ENCODE assay signal across 8 cellular contexts in genomic region chr11:77411238-77411637, GRCh38.
A peak's percentile ranks its signal among the peaks of the same experiment; 100 is the strongest.
DNase-seq lines count a peak whose midpoint lies in the region; ATAC-seq and TF ChIP-seq lines count a peak whose summit lies in the region.

No MANE protein-coding gene starts in this region.

- intact Hi-C loops in Right ventricle myocardium superior (cut with DNase I) (no loop called here), psoas muscle (cut with DNase I) (loop anchor here in 1 of 2 donors (2.0 kb wide), 1 partner anchor 24 kb away; no protein-coding TSS in a partner anchor)

- H3K27me3 ChIP-seq in GM23248 (replicated peaks; ENCODE audit: insufficient read depth): no peaks in the 10 kb centered on the region
- no peaks in the 10 kb centered on the region for H3K27me3 ChIP-seq in psoas muscle (ENCODE audit: insufficient read depth in 3 of 3, low read length in 2 of 3)

- peaks cover 35% of the 10 kb centered on the region for H3K79me2 ChIP-seq in GM23248 (ENCODE audit: insufficient read depth)

- H3K9me3 ChIP-seq in GM23248 (ENCODE audit: low read depth): no peaks in the 10 kb centered on the region
- no peaks in the 10 kb centered on the region for H3K9me3 ChIP-seq in psoas muscle

- H3K36me3 ChIP-seq in GM23248 (ENCODE audit: low read depth): no peaks in the 10 kb centered on the region
- H3K36me3 ChIP-seq in psoas muscle (ENCODE audit: insufficient read depth in 1 of 2, low read depth in 1 of 2): no peaks in the 10 kb centered on the region

- TF ChIP-seq CTCF in GM12865 (IDR thresholded peaks at IDR 0.05; ENCODE audit: insufficient read depth, low read depth, low read length, missing control alignments): no peak
- TF ChIP-seq CTCF in LNCaP clone FGC (IDR thresholded peaks at IDR 0.05; ENCODE audit: control insufficient read depth, extremely low read depth, insufficient read depth): no peak
- TF ChIP-seq CTCF in psoas muscle (IDR thresholded peaks at IDR 0.05): no peak

- H3K4me2 ChIP-seq in GM23248 (ENCODE audit: unreplicated experiment): peak overlapping the region; percentile 86

- H3K9ac ChIP-seq in GM23248: peak overlapping the region; percentile 86

- peaks cover 9% of the 10 kb centered on the region; the same call in 1 of the 2 replicates for H3F3A ChIP-seq in GM23248 (ENCODE audit: insufficient read depth)

- in situ Hi-C loops in GM23248 (cut with MboI): no loop called here

- no peaks in the 10 kb centered on the region for H3K9me2 ChIP-seq in GM23248 (ENCODE audit: insufficient read depth)

- H3K27ac ChIP-seq in GM23248 (peak overlapping the region; percentile 27), psoas muscle (peak overlapping the region; percentile 85)

- H4K20me1 ChIP-seq in GM23248 (ENCODE audit: insufficient read depth): no peaks in the 10 kb centered on the region

- H3K4me1 ChIP-seq in GM23248 (ENCODE audit: insufficient read depth) (peaks cover 25% of the 10 kb centered on the region), psoas muscle (peaks cover 21% of the 10 kb centered on the region)

- ATAC-seq in Right ventricle myocardium superior (ENCODE audit: poor library complexity) (peak; percentile 82), psoas muscle (peak; percentile 37 to 56 (median 44))

- peak overlapping the region; percentile 98 for H2AFZ ChIP-seq in GM23248

- DNase-seq in GM12865 (ENCODE audit: low read depth) (peak; percentile 56), GM23248 (peak; percentile 65), LNCaP clone FGC (ENCODE audit: low read depth) (no peak), Right ventricle myocardium superior (peak; percentile 52), psoas muscle (peak; percentile 23 to 52), cortex of kidney (lab: John Stamatoyannopoulos, UW) (no peak), NCI-H1694 treated with DMSO at 0.1 percent for 48 hours (lab: John Stamatoyannopoulos, UW) (no peak)
- peak; percentile 66 for DNase-seq in activated effector memory CD4-positive, alpha-beta T cell treated with anti-CD3 and anti-CD28 coated beads, Interleukin-2, amount 50 U/mL, for 16 hours

- H3K4me3 ChIP-seq in GM12865 (ENCODE audit: low read depth, low read length) (peak overlapping the region; percentile 70), GM23248 (peak overlapping the region; percentile 92), LNCaP clone FGC (ENCODE audit: low read depth, low read length) (peak overlapping the region; percentile 41), psoas muscle (peak overlapping the region; percentile 81)

- 2 to 4% methylated on average over 5 of the region's 5 CpGs for WGBS in GM23248 (ENCODE audit: low coverage in 1 of 2, low lambda C conversion rate in 2 of 2, missing lambda C conversion rate in 2 of 2), 2 experiments
- WGBS in psoas muscle, 3 donors: 22 to 51% (median 37%) methylated on average over 5 of the region's 5 CpGs

Comparison
In these comparisons a context has a peak if more than half of its experiments do, and no peak if none do; other contexts are left out.
1. DNase-seq: peak in GM12865 (single experiment), GM23248 (single experiment), activated effector memory CD4-positive, alpha-beta T cell treated with anti-CD3 and anti-CD28 coated beads, Interleukin-2, amount 50 U/mL, for 16 hours (single experiment), Right ventricle myocardium superior (single experiment) and psoas muscle (2 of 2); none in LNCaP clone FGC (single experiment), cortex of kidney (single experiment) and NCI-H1694 treated with DMSO at 0.1 percent for 48 hours (single experiment).
2. H3K4me3 ChIP-seq: peak in every context shown above with its lines; median percentile 92 in GM23248; 81 in psoas muscle; 70 in GM12865; 41 in LNCaP clone FGC.